ENCODE assay signal across 8 cellular contexts in the genomic region with DNA sequence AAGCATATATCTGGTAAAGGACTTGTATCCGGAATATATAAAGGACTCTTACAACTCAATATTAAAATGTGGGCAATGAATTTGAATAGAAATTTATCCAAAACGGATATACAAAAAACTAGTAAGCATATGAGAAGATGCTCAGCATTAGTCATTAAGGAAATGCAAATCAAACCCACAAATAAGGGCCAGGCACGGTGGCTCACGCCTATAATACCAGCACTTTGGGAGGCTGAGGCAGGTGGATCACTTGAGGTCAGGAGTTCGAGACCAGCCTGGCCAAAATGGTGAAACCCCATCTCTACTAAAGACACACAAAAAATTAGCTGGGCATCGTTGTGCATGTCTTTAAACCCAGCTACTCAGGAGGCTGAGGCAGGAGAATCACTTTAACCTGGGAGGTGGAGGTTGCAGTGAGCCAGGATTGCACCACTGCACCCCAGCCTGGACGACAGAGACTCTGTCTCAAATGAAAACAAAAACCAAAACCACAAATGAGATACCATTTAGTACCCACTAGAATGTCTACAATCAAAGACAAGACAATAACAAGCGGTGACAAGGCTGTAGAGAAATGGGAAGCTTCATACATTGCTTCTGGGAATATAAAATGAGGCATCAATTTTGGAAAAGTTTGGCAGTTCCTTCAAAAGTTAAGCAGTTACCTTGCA. TPM values are rescaled to one million over a fixed set of nuclear protein-coding genes. Genes with fewer than 3 reads are reported as not detected.
A peak's percentile ranks its signal among the peaks of the same experiment; 100 is the strongest.
DNase-seq lines count a peak whose midpoint lies in the region; ATAC-seq, FAIRE-seq and TF ChIP-seq lines count a peak whose summit lies in the region.
"Not testable (repeated sequence)": the region's sequence is repeated elsewhere in the genome, so short reads cannot be mapped to it uniquely, and the experiment has no call there.

No MANE protein-coding gene starts in this region.

- DNase-seq in GM19239 (ENCODE audit: insufficient read length, low spot score); T-cell; astrocyte (ENCODE audit: low read depth): not testable (repeated sequence)
- DNase-seq in activated CD8-positive, alpha-beta memory T cell treated with anti-CD3 and anti-CD28 coated beads, Interleukin-2, amount 10 ng/mL, durations not matched to agents 7 days and 5 days = peak; percentile 54
- DNase-seq in myocyte (ENCODE audit: low read depth) = peak; percentile 14
- peak; percentile 7 for DNase-seq in stimulated activated naive CD4-positive, alpha-beta T cell treated with Interleukin-2 at 50 U/mL for 16 hours (lab: John Stamatoyannopoulos, UW)

- not testable (repeated sequence) for H2AFZ ChIP-seq in astrocyte (ENCODE audit: low read depth, low read length)

- not testable (repeated sequence) for H3K27me3 Mint-ChIP-seq in IgD-negative memory B cell; T-cell; activated CD8-positive, alpha-beta memory T cell treated with anti-CD3 and anti-CD28 coated beads, Interleukin-2, amount 10 ng/mL, durations not matched to agents 7 days and 5 days; astrocyte (ENCODE audit: low read depth, unreplicated experiment)

- H3K27ac ChIP-seq in DOHH2 (ENCODE audit: low read depth, low read length) = peak overlapping the region; percentile 92
- not testable (repeated sequence) for H3K27ac ChIP-seq in astrocyte (ENCODE audit: low read depth, low read length)

- not testable (repeated sequence) for H3K9me2 ChIP-seq in DOHH2 (replicated peaks; ENCODE audit: control insufficient read depth, low read length)

- FAIRE-seq in GM19239 (lab: Jason Lieb, UNC) = peak; percentile 8
- not testable (repeated sequence) for FAIRE-seq in astrocyte (lab: Jason Lieb, UNC)

- ATAC-seq in T-cell (replicated peaks in 1 of 4) = peak in 3 of 4 experiments; percentile 44 to 54 (median 47)
- ATAC-seq in activated CD8-positive, alpha-beta memory T cell treated with anti-CD3 and anti-CD28 coated beads, Interleukin-2, amount 10 ng/mL, durations not matched to agents 7 days and 5 days = peak; percentile 73

- H3K9ac ChIP-seq in astrocyte (ENCODE audit: low read length) = not testable (repeated sequence)

- H3K4me1 ChIP-seq in DOHH2 (ENCODE audit: control insufficient read depth, low read length) = peaks cover 80% of the 10 kb centered on the region
- not testable (repeated sequence) for H3K4me1 ChIP-seq in astrocyte (ENCODE audit: insufficient read depth, low read length)

- POLR2A ChIA-PET in T-cell (lab: Charles Lee) = not testable (repeated sequence)

- H3K9me3 Mint-ChIP-seq in IgD-negative memory B cell; T-cell; activated CD8-positive, alpha-beta memory T cell treated with anti-CD3 and anti-CD28 coated beads, Interleukin-2, amount 10 ng/mL, durations not matched to agents 7 days and 5 days (ENCODE audit: low read depth); astrocyte (ENCODE audit: unreplicated experiment): not testable (repeated sequence)

- H3K27ac Mint-ChIP-seq in IgD-negative memory B cell (peak overlapping the region; percentile 47 to 96 (median 86)), T-cell (peak overlapping the region; percentile 76 to 86)
- H3K27ac Mint-ChIP-seq in activated CD8-positive, alpha-beta memory T cell treated with anti-CD3 and anti-CD28 coated beads, Interleukin-2, amount 10 ng/mL, durations not matched to agents 7 days and 5 days = peak overlapping the region; percentile 74
- not testable (repeated sequence) for H3K27ac Mint-ChIP-seq in astrocyte (ENCODE audit: unreplicated experiment)

- H3K4me2 ChIP-seq in DOHH2 (ENCODE audit: low read length) (peak overlapping the region; percentile 88), astrocyte (ENCODE audit: low read length) (peak overlapping the region; percentile 21)

- peaks cover 21% of the 10 kb centered on the region for H3F3A ChIP-seq in DOHH2 (ENCODE audit: control insufficient read depth, insufficient read depth)

- not testable (repeated sequence) for H3K36me3 Mint-ChIP-seq in IgD-negative memory B cell; astrocyte (ENCODE audit: low read depth, unreplicated experiment)
- peaks cover 24% of the 10 kb centered on the region for H3K36me3 Mint-ChIP-seq in T-cell
- peaks cover 24% of the 10 kb centered on the region for H3K36me3 Mint-ChIP-seq in activated CD8-positive, alpha-beta memory T cell treated with anti-CD3 and anti-CD28 coated beads, Interleukin-2, amount 10 ng/mL, durations not matched to agents 7 days and 5 days

- peak overlapping the region; percentile 58 for H3K4me3 ChIP-seq in DOHH2 (ENCODE audit: low read length)
- not testable (repeated sequence) for H3K4me3 ChIP-seq in astrocyte (ENCODE audit: insufficient read depth, low read depth, low read length)

- peaks cover 21% of the 10 kb centered on the region for H4K20me1 ChIP-seq in DOHH2 (ENCODE audit: control insufficient read depth, insufficient read depth, low read depth, low read length)
- H4K20me1 ChIP-seq in astrocyte (ENCODE audit: insufficient read depth, low read length) = peaks cover 95% of the 10 kb centered on the region

- H3K36me3 ChIP-seq in DOHH2 (ENCODE audit: control insufficient read depth, low read length) = peaks cover 54% of the 10 kb centered on the region
- not testable (repeated sequence) for H3K36me3 ChIP-seq in astrocyte (ENCODE audit: insufficient read depth, low read length)

- not testable (repeated sequence) for TF ChIP-seq CTCF in DOHH2 (IDR thresholded peaks at IDR 0.05; ENCODE audit: low read depth, low read length, poor library complexity, severe bottlenecking); astrocyte (IDR thresholded peaks at IDR 0.05; ENCODE audit: insufficient read depth, low read depth, low read length)

- H3K79me2 ChIP-seq in DOHH2 (ENCODE audit: control insufficient read depth, low read length) (peaks cover 100% of the 10 kb centered on the region), astrocyte (ENCODE audit: insufficient read depth, low read length) (peaks cover 97% of the 10 kb centered on the region)

- H3K9me3 ChIP-seq in DOHH2 (ENCODE audit: control insufficient read depth, insufficient read depth, low read length); astrocyte (ENCODE audit: insufficient read depth, low read depth, low read length): not testable (repeated sequence)

- H3K4me3 Mint-ChIP-seq in IgD-negative memory B cell (peak overlapping the region; percentile 51 to 75 (median 68)), T-cell (peak overlapping the region; percentile 35 to 58 (median 55))
- peak overlapping the region; percentile 21 for H3K4me3 Mint-ChIP-seq in activated CD8-positive, alpha-beta memory T cell treated with anti-CD3 and anti-CD28 coated beads, Interleukin-2, amount 10 ng/mL, durations not matched to agents 7 days and 5 days
- H3K4me3 Mint-ChIP-seq in astrocyte (ENCODE audit: unreplicated experiment) = not testable (repeated sequence)

- not testable (repeated sequence) for H3K27me3 ChIP-seq in DOHH2 (ENCODE audit: control insufficient read depth, low read length); astrocyte (ENCODE audit: insufficient read depth, low read length)

- CTCF ChIA-PET in T-cell (lab: Charles Lee) = interaction anchor here in 1 of 2 donors (1.4 kb wide), 1 partner anchor 13 kb away, joined by 6 read pairs; no protein-coding TSS in a partner anchor
- CTCF ChIA-PET in activated CD8-positive, alpha-beta memory T cell treated with anti-CD3 and anti-CD28 coated beads, Interleukin-2, amount 10 ng/mL, durations not matched to agents 7 days and 5 days (lab: Charles Lee) = interaction anchor here (1.0 to 1.9 kb wide), 2 partner anchors 67 to 417 kb away, joined by 3 to 4 read pairs; no protein-coding TSS in a partner anchor

- H3K4me1 Mint-ChIP-seq in IgD-negative memory B cell = peaks cover 53 to 56% (median 55%) of the 10 kb centered on the region in 3 donors
- peaks cover 69 to 80% (median 79%) of the 10 kb centered on the region in 3 donors for H3K4me1 Mint-ChIP-seq in T-cell
- peaks cover 60% of the 10 kb centered on the region for H3K4me1 Mint-ChIP-seq in activated CD8-positive, alpha-beta memory T cell treated with anti-CD3 and anti-CD28 coated beads, Interleukin-2, amount 10 ng/mL, durations not matched to agents 7 days and 5 days
- H3K4me1 Mint-ChIP-seq in astrocyte (ENCODE audit: low read depth, unreplicated experiment) = peaks cover 41% of the 10 kb centered on the region

RNA-seq across cellular contexts. Expression of a gene that starts 15.6 kb away (rescaled TPM):
- 127 TPM for polyA plus RNA-seq in IgD-negative memory B cell
- total RNA-seq in T-cell = 100 to 1,000 TPM; 158 to 200 (median 169) TPM
- total RNA-seq in activated CD8-positive, alpha-beta memory T cell treated with anti-CD3 and anti-CD28 coated beads, Interleukin-2, amount 10 ng/mL, durations not matched to agents 7 days and 5 days = 100 to 1,000 TPM; 138 to 148 TPM
- total RNA-seq in astrocyte = 79.5 and 80.7 TPM in 2 replicates
- total RNA-seq in myocyte = 54.1 and 68.7 TPM in 2 replicates
- polyA plus RNA-seq in myocyte (2012) = 29.2 TPM
